ENCODE assay signal across 1 cellular context in the genomic region with DNA sequence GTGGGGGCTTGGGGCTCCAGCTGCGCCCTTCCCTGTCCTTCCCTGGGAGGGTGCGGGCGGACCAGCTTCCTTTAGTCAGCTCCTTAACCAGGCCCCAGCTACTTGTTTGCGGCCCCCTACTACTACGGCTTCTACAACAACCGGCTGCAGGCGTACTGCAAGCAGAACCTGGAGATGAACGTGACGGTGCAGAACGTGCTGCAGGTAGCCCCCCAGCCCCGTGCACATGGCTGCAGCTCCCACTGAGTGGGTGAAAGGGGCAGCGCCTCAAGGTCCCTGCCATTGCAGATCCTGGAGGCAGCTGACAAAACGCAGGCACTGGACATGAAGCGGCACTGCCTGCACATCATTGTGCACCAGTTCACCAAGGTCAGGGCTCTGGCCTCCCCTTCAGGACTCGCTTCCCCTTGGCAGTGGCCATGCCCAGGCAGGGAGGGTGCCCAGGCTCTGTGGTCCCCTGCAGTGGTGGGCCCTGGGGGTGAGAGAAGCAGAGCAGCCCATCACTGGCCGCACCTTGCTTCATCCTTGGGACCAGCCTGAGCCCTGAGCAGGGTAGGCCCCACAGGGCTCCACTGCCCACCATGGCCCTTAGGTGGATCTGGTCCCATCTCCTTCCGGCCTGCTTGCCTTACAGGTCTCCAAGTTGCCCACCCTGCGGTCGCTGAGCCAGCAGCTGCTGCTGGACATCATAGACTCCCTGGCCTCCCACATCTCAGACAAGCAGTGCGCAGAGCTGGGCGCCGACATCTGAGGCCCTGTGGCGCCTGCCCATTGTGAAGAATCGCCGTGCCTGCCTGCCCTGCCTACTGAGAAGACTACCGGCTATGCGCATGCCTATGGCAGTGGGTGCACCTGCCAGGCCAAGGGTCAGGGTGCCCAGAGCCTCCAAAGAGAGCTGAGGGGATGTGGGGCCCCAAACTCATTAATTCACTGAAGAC.
TF ChIP-seq lines count a peak whose summit lies in the region.

No MANE protein-coding gene starts in this region.

TF ChIP-seq in K562, 482 proteins besides CTCF, POLR2A, EP300 and RAD21 (continues in another document):
- TF ChIP-seq HDAC3 (IDR thresholded peaks at IDR 0.05; ENCODE audit: borderline replicate concordance, partially characterized antibody) (no peak), FOSL1 (tag; conservative IDR thresholded peaks at IDR 0.05) (no peak), ZNF77 (CRISPR knock-in tag; IDR thresholded peaks at IDR 0.05) (no peak), STAG1 (CRISPR knock-in tag; IDR thresholded peaks at IDR 0.05; ENCODE audit: borderline replicate concordance) (no peak), HNRNPL (IDR thresholded peaks at IDR 0.05; ENCODE audit: low read depth, low read length) (no peak), SMC3 (conservative IDR thresholded peaks at IDR 0.05; ENCODE audit: insufficient read depth, low read depth, low read length) (no peak), ZNF764 (CRISPR knock-in tag; IDR thresholded peaks at IDR 0.05; ENCODE audit: low read depth) (no peak; the same call in 1 of the 2 replicates), SMARCE1 (IDR thresholded peaks at IDR 0.05) (no peak), FOXM1 (IDR thresholded peaks at IDR 0.05; ENCODE audit: low read depth) (no peak), FOXM1 (CRISPR knock-in tag; IDR thresholded peaks at IDR 0.05; ENCODE audit: low read depth) (no peak), CHD1 (IDR thresholded peaks at IDR 0.05; ENCODE audit: low read length) (no peak), GATAD2B (IDR thresholded peaks at IDR 0.05; ENCODE audit: borderline replicate concordance) (no peak), CBFA2T2 (conservative IDR thresholded peaks at IDR 0.05) (no peak), CHD4 (IDR thresholded peaks at IDR 0.05; ENCODE audit: insufficient read depth, insufficient replicate concordance, low read depth, low read length, poor library complexity, severe bottlenecking) (no peak), ATF7 (IDR thresholded peaks at IDR 0.05) (no peak), XRCC5 (IDR thresholded peaks at IDR 0.05; ENCODE audit: low read depth, low read length) (no peak), RCOR1 (IDR thresholded peaks at IDR 0.05; ENCODE audit: borderline replicate concordance in 1 of 2, low read depth in 2 of 2, low read length in 2 of 2) (0 out of 4 replicates have a peak, but pooled peaks of 1 of the 2 experiments have one; percentile 24), MAZ (CRISPR knock-in tag; conservative IDR thresholded peaks at IDR 0.05 in 1 of 2, IDR thresholded peaks at IDR 0.05 in 1 of 2) (0 out of 4 replicates have a peak, but pooled peaks of 1 of the 2 experiments have one; percentile 36), CHCHD3 (CRISPR knock-in tag; IDR thresholded peaks at IDR 0.05) (no peak), ZNF143 (CRISPR knock-in tag; IDR thresholded peaks at IDR 0.05) (no peak), POLR3A (IDR thresholded peaks at IDR 0.05; ENCODE audit: borderline replicate concordance, extremely low read depth, insufficient read depth, insufficient read length) (no peak), SREBF1 (IDR thresholded peaks at IDR 0.05; ENCODE audit: borderline replicate concordance, low read depth, low read length) (0 out of 2 replicates have a peak, but pooled peaks have one; percentile 11), PCBP2 (IDR thresholded peaks at IDR 0.05; ENCODE audit: low read depth, low read length, poor library complexity, severe bottlenecking) (no peak), TFAM (CRISPR knock-in tag; conservative IDR thresholded peaks at IDR 0.05) (no peak), MCM5 (IDR thresholded peaks at IDR 0.05; ENCODE audit: low read depth) (no peak), FUS (optimal IDR thresholded peaks at IDR 0.05; ENCODE audit: low read depth, low read length) (no peak), KLF6 (CRISPR knock-in tag; IDR thresholded peaks at IDR 0.05; ENCODE audit: borderline replicate concordance) (no peak), POU5F1 (IDR thresholded peaks at IDR 0.05; ENCODE audit: borderline replicate concordance, low read depth, low read length, partially characterized antibody) (no peak), LEF1 (IDR thresholded peaks at IDR 0.05) (no peak), KLF16 (IDR thresholded peaks at IDR 0.05) (no peak), ZNF316 (IDR thresholded peaks at IDR 0.05) (no peak), ZNF41 (CRISPR knock-in tag; conservative IDR thresholded peaks at IDR 0.05) (peak; percentile 49; the same call in 1 of the 2 replicates), PML (IDR thresholded peaks at IDR 0.05; ENCODE audit: low read length) (no peak), BRD4 (IDR thresholded peaks at IDR 0.05) (no peak), ZFP30 (CRISPR knock-in tag; IDR thresholded peaks at IDR 0.05; ENCODE audit: borderline replicate concordance) (peak; percentile 33; the same call in 1 of the 2 replicates), MYC (IDR thresholded peaks at IDR 0.05; ENCODE audit: low read depth, low read length) (no peak), MYC (CRISPR knock-in tag; IDR thresholded peaks at IDR 0.05; ENCODE audit: borderline replicate concordance, low read depth) (0 out of 2 replicates have a peak, but pooled peaks have one; percentile 24), ZNF75A (CRISPR knock-in tag; IDR thresholded peaks at IDR 0.05) (no peak; the same call in 1 of the 2 replicates)
- TF ChIP-seq, protein P1, sequence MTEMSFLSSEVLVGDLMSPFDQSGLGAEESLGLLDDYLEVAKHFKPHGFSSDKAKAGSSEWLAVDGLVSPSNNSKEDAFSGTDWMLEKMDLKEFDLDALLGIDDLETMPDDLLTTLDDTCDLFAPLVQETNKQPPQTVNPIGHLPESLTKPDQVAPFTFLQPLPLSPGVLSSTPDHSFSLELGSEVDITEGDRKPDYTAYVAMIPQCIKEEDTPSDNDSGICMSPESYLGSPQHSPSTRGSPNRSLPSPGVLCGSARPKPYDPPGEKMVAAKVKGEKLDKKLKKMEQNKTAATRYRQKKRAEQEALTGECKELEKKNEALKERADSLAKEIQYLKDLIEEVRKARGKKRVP (CRISPR knock-in tag; IDR thresholded peaks at IDR 0.05) = peak; percentile 25; the same call in 1 of the 2 replicates
- TF ChIP-seq, protein P2, sequence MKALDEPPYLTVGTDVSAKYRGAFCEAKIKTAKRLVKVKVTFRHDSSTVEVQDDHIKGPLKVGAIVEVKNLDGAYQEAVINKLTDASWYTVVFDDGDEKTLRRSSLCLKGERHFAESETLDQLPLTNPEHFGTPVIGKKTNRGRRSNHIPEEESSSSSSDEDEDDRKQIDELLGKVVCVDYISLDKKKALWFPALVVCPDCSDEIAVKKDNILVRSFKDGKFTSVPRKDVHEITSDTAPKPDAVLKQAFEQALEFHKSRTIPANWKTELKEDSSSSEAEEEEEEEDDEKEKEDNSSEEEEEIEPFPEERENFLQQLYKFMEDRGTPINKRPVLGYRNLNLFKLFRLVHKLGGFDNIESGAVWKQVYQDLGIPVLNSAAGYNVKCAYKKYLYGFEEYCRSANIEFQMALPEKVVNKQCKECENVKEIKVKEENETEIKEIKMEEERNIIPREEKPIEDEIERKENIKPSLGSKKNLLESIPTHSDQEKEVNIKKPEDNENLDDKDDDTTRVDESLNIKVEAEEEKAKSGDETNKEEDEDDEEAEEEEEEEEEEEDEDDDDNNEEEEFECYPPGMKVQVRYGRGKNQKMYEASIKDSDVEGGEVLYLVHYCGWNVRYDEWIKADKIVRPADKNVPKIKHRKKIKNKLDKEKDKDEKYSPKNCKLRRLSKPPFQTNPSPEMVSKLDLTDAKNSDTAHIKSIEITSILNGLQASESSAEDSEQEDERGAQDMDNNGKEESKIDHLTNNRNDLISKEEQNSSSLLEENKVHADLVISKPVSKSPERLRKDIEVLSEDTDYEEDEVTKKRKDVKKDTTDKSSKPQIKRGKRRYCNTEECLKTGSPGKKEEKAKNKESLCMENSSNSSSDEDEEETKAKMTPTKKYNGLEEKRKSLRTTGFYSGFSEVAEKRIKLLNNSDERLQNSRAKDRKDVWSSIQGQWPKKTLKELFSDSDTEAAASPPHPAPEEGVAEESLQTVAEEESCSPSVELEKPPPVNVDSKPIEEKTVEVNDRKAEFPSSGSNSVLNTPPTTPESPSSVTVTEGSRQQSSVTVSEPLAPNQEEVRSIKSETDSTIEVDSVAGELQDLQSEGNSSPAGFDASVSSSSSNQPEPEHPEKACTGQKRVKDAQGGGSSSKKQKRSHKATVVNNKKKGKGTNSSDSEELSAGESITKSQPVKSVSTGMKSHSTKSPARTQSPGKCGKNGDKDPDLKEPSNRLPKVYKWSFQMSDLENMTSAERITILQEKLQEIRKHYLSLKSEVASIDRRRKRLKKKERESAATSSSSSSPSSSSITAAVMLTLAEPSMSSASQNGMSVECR (CRISPR knock-in tag; IDR thresholded peaks at IDR 0.05) = no peak
- TF ChIP-seq, protein P3, sequence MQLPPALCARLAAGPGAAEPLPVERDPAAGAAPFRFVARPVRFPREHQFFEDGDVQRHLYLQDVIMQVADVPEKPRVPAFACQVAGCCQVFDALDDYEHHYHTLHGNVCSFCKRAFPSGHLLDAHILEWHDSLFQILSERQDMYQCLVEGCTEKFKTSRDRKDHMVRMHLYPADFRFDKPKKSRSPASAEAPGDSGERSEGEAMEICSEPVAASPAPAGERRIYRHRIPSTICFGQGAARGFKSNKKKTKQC (CRISPR knock-in tag; IDR thresholded peaks at IDR 0.05) = no peak
- TF ChIP-seq, protein P4, sequence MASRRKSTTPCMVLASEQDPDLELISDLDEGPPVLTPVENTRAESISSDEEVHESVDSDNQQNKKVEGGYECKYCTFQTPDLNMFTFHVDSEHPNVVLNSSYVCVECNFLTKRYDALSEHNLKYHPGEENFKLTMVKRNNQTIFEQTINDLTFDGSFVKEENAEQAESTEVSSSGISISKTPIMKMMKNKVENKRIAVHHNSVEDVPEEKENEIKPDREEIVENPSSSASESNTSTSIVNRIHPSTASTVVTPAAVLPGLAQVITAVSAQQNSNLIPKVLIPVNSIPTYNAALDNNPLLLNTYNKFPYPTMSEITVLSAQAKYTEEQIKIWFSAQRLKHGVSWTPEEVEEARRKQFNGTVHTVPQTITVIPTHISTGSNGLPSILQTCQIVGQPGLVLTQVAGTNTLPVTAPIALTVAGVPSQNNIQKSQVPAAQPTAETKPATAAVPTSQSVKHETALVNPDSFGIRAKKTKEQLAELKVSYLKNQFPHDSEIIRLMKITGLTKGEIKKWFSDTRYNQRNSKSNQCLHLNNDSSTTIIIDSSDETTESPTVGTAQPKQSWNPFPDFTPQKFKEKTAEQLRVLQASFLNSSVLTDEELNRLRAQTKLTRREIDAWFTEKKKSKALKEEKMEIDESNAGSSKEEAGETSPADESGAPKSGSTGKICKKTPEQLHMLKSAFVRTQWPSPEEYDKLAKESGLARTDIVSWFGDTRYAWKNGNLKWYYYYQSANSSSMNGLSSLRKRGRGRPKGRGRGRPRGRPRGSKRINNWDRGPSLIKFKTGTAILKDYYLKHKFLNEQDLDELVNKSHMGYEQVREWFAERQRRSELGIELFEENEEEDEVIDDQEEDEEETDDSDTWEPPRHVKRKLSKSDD (conservative IDR thresholded peaks at IDR 0.05; ENCODE audit: low read length) = no peak
- TF ChIP-seq, protein P5, sequence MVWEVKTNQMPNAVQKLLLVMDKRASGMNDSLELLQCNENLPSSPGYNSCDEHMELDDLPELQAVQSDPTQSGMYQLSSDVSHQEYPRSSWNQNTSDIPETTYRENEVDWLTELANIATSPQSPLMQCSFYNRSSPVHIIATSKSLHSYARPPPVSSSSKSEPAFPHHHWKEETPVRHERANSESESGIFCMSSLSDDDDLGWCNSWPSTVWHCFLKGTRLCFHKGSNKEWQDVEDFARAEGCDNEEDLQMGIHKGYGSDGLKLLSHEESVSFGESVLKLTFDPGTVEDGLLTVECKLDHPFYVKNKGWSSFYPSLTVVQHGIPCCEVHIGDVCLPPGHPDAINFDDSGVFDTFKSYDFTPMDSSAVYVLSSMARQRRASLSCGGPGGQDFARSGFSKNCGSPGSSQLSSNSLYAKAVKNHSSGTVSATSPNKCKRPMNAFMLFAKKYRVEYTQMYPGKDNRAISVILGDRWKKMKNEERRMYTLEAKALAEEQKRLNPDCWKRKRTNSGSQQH (CRISPR knock-in tag; IDR thresholded peaks at IDR 0.05) = peak; percentile 87; the same call in 1 of the 2 replicates
- TF ChIP-seq, protein P6, sequence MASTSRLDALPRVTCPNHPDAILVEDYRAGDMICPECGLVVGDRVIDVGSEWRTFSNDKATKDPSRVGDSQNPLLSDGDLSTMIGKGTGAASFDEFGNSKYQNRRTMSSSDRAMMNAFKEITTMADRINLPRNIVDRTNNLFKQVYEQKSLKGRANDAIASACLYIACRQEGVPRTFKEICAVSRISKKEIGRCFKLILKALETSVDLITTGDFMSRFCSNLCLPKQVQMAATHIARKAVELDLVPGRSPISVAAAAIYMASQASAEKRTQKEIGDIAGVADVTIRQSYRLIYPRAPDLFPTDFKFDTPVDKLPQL (IDR thresholded peaks at IDR 0.05; ENCODE audit: extremely low read depth, insufficient read length) = no peak
- TF ChIP-seq, protein P7, sequence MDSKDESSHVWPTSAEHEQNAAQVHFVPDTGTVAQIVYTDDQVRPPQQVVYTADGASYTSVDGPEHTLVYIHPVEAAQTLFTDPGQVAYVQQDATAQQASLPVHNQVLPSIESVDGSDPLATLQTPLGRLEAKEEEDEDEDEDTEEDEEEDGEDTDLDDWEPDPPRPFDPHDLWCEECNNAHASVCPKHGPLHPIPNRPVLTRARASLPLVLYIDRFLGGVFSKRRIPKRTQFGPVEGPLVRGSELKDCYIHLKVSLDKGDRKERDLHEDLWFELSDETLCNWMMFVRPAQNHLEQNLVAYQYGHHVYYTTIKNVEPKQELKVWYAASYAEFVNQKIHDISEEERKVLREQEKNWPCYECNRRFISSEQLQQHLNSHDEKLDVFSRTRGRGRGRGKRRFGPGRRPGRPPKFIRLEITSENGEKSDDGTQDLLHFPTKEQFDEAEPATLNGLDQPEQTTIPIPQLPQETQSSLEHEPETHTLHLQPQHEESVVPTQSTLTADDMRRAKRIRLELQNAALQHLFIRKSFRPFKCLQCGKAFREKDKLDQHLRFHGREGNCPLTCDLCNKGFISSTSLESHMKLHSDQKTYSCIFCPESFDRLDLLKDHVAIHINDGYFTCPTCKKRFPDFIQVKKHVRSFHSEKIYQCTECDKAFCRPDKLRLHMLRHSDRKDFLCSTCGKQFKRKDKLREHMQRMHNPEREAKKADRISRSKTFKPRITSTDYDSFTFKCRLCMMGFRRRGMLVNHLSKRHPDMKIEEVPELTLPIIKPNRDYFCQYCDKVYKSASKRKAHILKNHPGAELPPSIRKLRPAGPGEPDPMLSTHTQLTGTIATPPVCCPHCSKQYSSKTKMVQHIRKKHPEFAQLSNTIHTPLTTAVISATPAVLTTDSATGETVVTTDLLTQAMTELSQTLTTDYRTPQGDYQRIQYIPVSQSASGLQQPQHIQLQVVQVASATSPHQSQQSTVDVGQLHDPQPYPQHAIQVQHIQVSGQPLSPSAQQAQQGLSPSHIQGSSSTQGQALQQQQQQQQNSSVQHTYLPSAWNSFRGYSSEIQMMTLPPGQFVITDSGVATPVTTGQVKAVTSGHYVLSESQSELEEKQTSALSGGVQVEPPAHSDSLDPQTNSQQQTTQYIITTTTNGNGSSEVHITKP (IDR thresholded peaks at IDR 0.05; ENCODE audit: partially characterized antibody) = no peak
- TF ChIP-seq, protein P8, sequence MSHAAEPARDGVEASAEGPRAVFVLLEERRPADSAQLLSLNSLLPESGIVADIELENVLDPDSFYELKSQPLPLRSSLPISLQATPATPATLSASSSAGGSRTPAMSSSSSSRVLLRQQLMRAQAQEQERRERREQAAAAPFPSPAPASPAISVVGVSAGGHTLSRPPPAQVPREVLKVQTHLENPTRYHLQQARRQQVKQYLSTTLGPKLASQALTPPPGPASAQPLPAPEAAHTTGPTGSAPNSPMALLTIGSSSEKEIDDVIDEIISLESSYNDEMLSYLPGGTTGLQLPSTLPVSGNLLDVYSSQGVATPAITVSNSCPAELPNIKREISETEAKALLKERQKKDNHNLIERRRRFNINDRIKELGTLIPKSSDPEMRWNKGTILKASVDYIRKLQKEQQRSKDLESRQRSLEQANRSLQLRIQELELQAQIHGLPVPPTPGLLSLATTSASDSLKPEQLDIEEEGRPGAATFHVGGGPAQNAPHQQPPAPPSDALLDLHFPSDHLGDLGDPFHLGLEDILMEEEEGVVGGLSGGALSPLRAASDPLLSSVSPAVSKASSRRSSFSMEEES (CRISPR knock-in tag; IDR thresholded peaks at IDR 0.05) = 0 out of 2 replicates have a peak, but pooled peaks have one; percentile 1
